In the genomic region with DNA sequence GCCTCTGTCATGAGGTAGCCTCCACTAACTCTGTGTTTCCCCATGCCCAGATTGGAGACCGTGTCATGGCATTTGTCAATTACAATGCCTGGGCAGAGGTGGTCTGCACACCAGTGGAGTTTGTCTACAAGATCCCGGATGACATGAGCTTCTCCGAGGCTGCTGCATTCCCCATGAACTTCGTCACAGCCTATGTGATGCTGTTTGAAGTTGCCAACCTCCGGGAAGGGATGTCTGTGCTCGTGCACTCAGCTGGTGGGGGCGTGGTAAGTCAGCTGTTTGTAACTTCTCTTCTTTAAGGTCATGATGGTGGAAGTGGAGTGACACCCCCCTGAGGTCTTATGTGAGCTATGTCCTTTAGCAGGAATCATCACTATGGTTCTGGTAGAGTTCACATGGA, we compare ENCODE assay signal across 17 cellular contexts. TPM values are rescaled to one million over a fixed set of nuclear protein-coding genes. Genes with fewer than 3 reads are reported as not detected.
DNase-seq lines count a peak whose midpoint lies in the region; ATAC-seq and TF ChIP-seq lines count a peak whose summit lies in the region.
"Had no signal": no experiment of that assay in that cellular context is flagged by ENCODE, and none has a peak within 500 bp of the region (broad histone marks: within the 10 kb centered on the region; RNA-seq: fewer than 3 reads in every experiment).

No MANE protein-coding gene starts in this region.

- H3K23me2 ChIP-seq in H9 (ENCODE audit: insufficient read length, low read depth, low read length, poor library complexity, severe bottlenecking) = no peaks in the 10 kb centered on the region

- in situ Hi-C loops in SK-MEL-5 (cut with HindIII; ENCODE audit: low pct_unique_long_range_greater_than_20kb, low sequenced_read_pairs) = no loop called here

- POLR2A ChIA-PET in CD4-positive, alpha-beta memory T cell (lab: Charles Lee; ENCODE audit: partially characterized antibody) = no interaction called here

- no peak overlapping the region for H2BK12ac ChIP-seq in H9 (ENCODE audit: insufficient read length, low read depth, low read length)
- no peak overlapping the region for H2BK12ac ChIP-seq in neuronal stem cell (ENCODE audit: low read length)

- H3T11ph ChIP-seq in H9 (ENCODE audit: low read length) = no peak overlapping the region

- H3K18ac ChIP-seq in H9 (ENCODE audit: insufficient read length, low read depth, low read length) (no peak overlapping the region), neuronal stem cell (ENCODE audit: low read length) (no peak overlapping the region)

- H3K36me3 Mint-ChIP-seq in H9 (ENCODE audit: insufficient read depth in 1 of 3, low read depth in 3 of 3) = peaks cover 19 to 57% (median 25%) of the 10 kb centered on the region in 3 experiments; a peak in 6 of 7 replicates
- no peaks in the 10 kb centered on the region for H3K36me3 Mint-ChIP-seq in activated T-cell treated with anti-CD3 and anti-CD28 coated beads, Interleukin-2, amount 50 U/mL, for 4 hours (ENCODE audit: insufficient read depth)
- H3K36me3 Mint-ChIP-seq in CD4-positive, alpha-beta memory T cell = no peaks in the 10 kb centered on the region
- H3K36me3 Mint-ChIP-seq: CD8-positive, alpha-beta T cell had no signal

- H3K27me3 Mint-ChIP-seq in H9 (ENCODE audit: low read depth) = no peaks in the 10 kb centered on the region
- H3K27me3 Mint-ChIP-seq in activated T-cell treated with anti-CD3 and anti-CD28 coated beads, Interleukin-2, amount 50 U/mL, for 4 hours (ENCODE audit: low read depth) = peaks cover 11% of the 10 kb centered on the region
- peaks cover 9 to 10% of the 10 kb centered on the region in 2 donors for H3K27me3 Mint-ChIP-seq in CD4-positive, alpha-beta memory T cell

- H2BK120ac ChIP-seq in H9 (ENCODE audit: low read depth, low read length, poor library complexity, severe bottlenecking) (no peak overlapping the region), neuronal stem cell (ENCODE audit: low read depth, low read length) (no peak overlapping the region)

- no peak for DNase-seq in H9
- DNase-seq in SK-MEL-5 (ENCODE audit: low read depth, low spot score) = peak; percentile 9
- DNase-seq in neuronal stem cell (ENCODE audit: low spot score) = no peak
- DNase-seq in activated T-cell treated with anti-CD3 and anti-CD28 coated beads, Interleukin-2, amount 50 U/mL, for 4 hours = no peak
- no peak for DNase-seq in CD4-positive, alpha-beta memory T cell
- DNase-seq: C1 segment of cervical spinal cord; Caco-2; CD8-positive, alpha-beta T cell; DMS153; DND-41; GDM1; HFFc6 had no signal

- ATAC-seq in HG02763 (IDR thresholded peaks at IDR 0.05; ENCODE audit: unreplicated experiment) = no peak
- no peak for ATAC-seq in activated T-cell treated with anti-CD3 and anti-CD28 coated beads, Interleukin-2, amount 50 U/mL, for 4 hours
- ATAC-seq: CD8-positive, alpha-beta T cell; GM12878; GM23338 had no signal

- peaks cover 5 to 20% of the 10 kb centered on the region in 2 donors for H3K36me3 ChIP-seq in neuronal stem cell (replicated peaks in 1 of 2; ENCODE audit: control insufficient read depth in 2 of 2, insufficient read depth in 2 of 2, low read length in 2 of 2)
- H3K36me3 ChIP-seq in CD4-positive, alpha-beta memory T cell (ENCODE audit: insufficient read depth, low read length) = no peaks in the 10 kb centered on the region
- H3K36me3 ChIP-seq: HAP-1 had no signal

- H3K27me3 ChIP-seq in H9 (ENCODE audit: insufficient read depth, low read length) (no peaks in the 10 kb centered on the region), neuronal stem cell (ENCODE audit: control insufficient read depth in 3 of 3, insufficient read depth in 3 of 3, low read depth in 1 of 3, low read length in 3 of 3) (no peaks in the 10 kb centered on the region)
- no peaks in the 10 kb centered on the region for H3K27me3 ChIP-seq in CD4-positive, alpha-beta memory T cell (ENCODE audit: insufficient read depth, low read length)

- H3K14ac ChIP-seq in H9 (ENCODE audit: insufficient read depth, low read length) (no peak overlapping the region), neuronal stem cell (ENCODE audit: low read length) (no peak overlapping the region)

- CTCF ChIA-PET in CD4-positive, alpha-beta memory T cell (lab: Charles Lee; ENCODE audit: partially characterized antibody) = no interaction called here

- H3K9me3 Mint-ChIP-seq in H9 = no peaks in the 10 kb centered on the region
- no peaks in the 10 kb centered on the region for H3K9me3 Mint-ChIP-seq in activated T-cell treated with anti-CD3 and anti-CD28 coated beads, Interleukin-2, amount 50 U/mL, for 4 hours
- H3K9me3 Mint-ChIP-seq in CD4-positive, alpha-beta memory T cell = no peaks in the 10 kb centered on the region
- H3K9me3 Mint-ChIP-seq: CD8-positive, alpha-beta T cell; GM23338 had no signal

- H2BK20ac ChIP-seq in H9 (ENCODE audit: low read depth, low read length, poor library complexity, severe bottlenecking) = no peak overlapping the region

- intact Hi-C loops in CD4-positive, alpha-beta memory T cell (cut with micrococcal nuclease) = no loop called here

- H3K4me2 ChIP-seq in H9 (ENCODE audit: insufficient read depth, insufficient read length, low read length) (no peak overlapping the region), neuronal stem cell (ENCODE audit: insufficient read depth, low read length, poor library complexity, severe bottlenecking) (no peak overlapping the region)
- H3K4me2 ChIP-seq: GM23338 had no signal

- H3K9me3 ChIP-seq in H9 (ENCODE audit: control insufficient read depth, low read depth, low read length) (no peaks in the 10 kb centered on the region), neuronal stem cell (replicated peaks in 1 of 2; ENCODE audit: control insufficient read depth in 2 of 2, insufficient read depth in 1 of 2, low read depth in 1 of 2, low read length in 2 of 2) (no peaks in the 10 kb centered on the region)
- H3K9me3 ChIP-seq in CD4-positive, alpha-beta memory T cell (ENCODE audit: control insufficient read depth in 1 of 2, low read length in 2 of 2) = no peaks in the 10 kb centered on the region
- H3K9me3 ChIP-seq: Caco-2, HAP-1 had no signal

- no peak for TF ChIP-seq CTCF in H9 (conservative IDR thresholded peaks at IDR 0.05)

- no peak overlapping the region for H3K27ac ChIP-seq in H9 (ENCODE audit: insufficient read length, low read depth, low read length)
- no peak overlapping the region for H3K27ac ChIP-seq in neuronal stem cell (replicated peaks; ENCODE audit: low read length)
- H3K27ac ChIP-seq in CD4-positive, alpha-beta memory T cell (ENCODE audit: low read depth, low read length) = no peak overlapping the region

- H2AFZ ChIP-seq in H9 (ENCODE audit: low read length) (no peak overlapping the region), neuronal stem cell (ENCODE audit: low read length) (no peak overlapping the region)
- H2AFZ ChIP-seq: GM23338 had no signal

- H4K91ac ChIP-seq in H9 (ENCODE audit: insufficient read length, low read depth, low read length) = no peak overlapping the region
- H4K91ac ChIP-seq in neuronal stem cell (ENCODE audit: low read depth, low read length, poor library complexity) = no peak overlapping the region

- peak overlapping the region in 2 of 3 experiments; percentile 68 to 94; a peak in 2 of 7 replicates for H3K27ac Mint-ChIP-seq in H9
- H3K27ac Mint-ChIP-seq in CD4-positive, alpha-beta memory T cell = no peak overlapping the region
- H3K27ac Mint-ChIP-seq: CD8-positive, alpha-beta T cell; GM23338; HFFc6 had no signal

- no peak overlapping the region for H3K4me3 Mint-ChIP-seq in H9
- no peak overlapping the region for H3K4me3 Mint-ChIP-seq in activated T-cell treated with anti-CD3 and anti-CD28 coated beads, Interleukin-2, amount 50 U/mL, for 4 hours
- H3K4me3 Mint-ChIP-seq in CD4-positive, alpha-beta memory T cell = peak overlapping the region in 1 of 8 donors; percentile 63
- H3K4me3 Mint-ChIP-seq: CD8-positive, alpha-beta T cell; GM23338; HFFc6 had no signal

- peaks cover 7 to 9% of the 10 kb centered on the region in 2 experiments for H3K4me1 Mint-ChIP-seq in H9
- no peaks in the 10 kb centered on the region for H3K4me1 Mint-ChIP-seq in activated T-cell treated with anti-CD3 and anti-CD28 coated beads, Interleukin-2, amount 50 U/mL, for 4 hours (ENCODE audit: low read depth)
- no peaks in the 10 kb centered on the region for H3K4me1 Mint-ChIP-seq in CD4-positive, alpha-beta memory T cell

- H3K9ac ChIP-seq in H9 (ENCODE audit: extremely low read depth, insufficient read length, low read length) (no peak overlapping the region), neuronal stem cell (ENCODE audit: low read depth, low read length, poor library complexity) (no peak overlapping the region)

- no peak overlapping the region for H2BK15ac ChIP-seq in H9 (ENCODE audit: low read depth, low read length)
- H2BK15ac ChIP-seq in neuronal stem cell (ENCODE audit: low read length) = no peak overlapping the region

- H4K5ac ChIP-seq in H9 (ENCODE audit: insufficient read length, low read depth, low read length) = no peak overlapping the region

- no peak overlapping the region for H2AK5ac ChIP-seq in H9 (ENCODE audit: insufficient read length, low read length)
- no peak overlapping the region for H2AK5ac ChIP-seq in neuronal stem cell (ENCODE audit: low read depth, low read length)

- H2BK5ac ChIP-seq in H9 (ENCODE audit: insufficient read length, low read length) (no peak overlapping the region), neuronal stem cell (ENCODE audit: low read length) (no peak overlapping the region)

- no peak overlapping the region for H3K23ac ChIP-seq in H9 (ENCODE audit: insufficient read length, low read depth, low read length)
- peak overlapping the region; percentile 28 for H3K23ac ChIP-seq in neuronal stem cell (ENCODE audit: low read depth, low read length, poor library complexity)

- H4K8ac ChIP-seq in H9 (replicated peaks; ENCODE audit: insufficient read length, low read depth, low read length) (no peak overlapping the region), neuronal stem cell (ENCODE audit: low read depth, low read length) (no peak overlapping the region)

- no peaks in the 10 kb centered on the region for H4K20me1 ChIP-seq in H9 (ENCODE audit: control insufficient read depth, insufficient read depth, insufficient read length)

- H3K79me1 ChIP-seq in H9 (ENCODE audit: insufficient read depth, low read depth, low read length, poor library complexity, severe bottlenecking) (no peaks in the 10 kb centered on the region), neuronal stem cell (ENCODE audit: low read depth, low read length) (no peaks in the 10 kb centered on the region)

- H3K79me2 ChIP-seq in H9 (ENCODE audit: insufficient read depth, low read length) = no peaks in the 10 kb centered on the region

- H3K4me1 ChIP-seq in H9 (ENCODE audit: insufficient read depth, low read length) = no peaks in the 10 kb centered on the region
- peaks cover 6 to 11% of the 10 kb centered on the region in 2 donors for H3K4me1 ChIP-seq in neuronal stem cell (ENCODE audit: control insufficient read depth in 2 of 2, insufficient read depth in 1 of 2, low read depth in 1 of 2, low read length in 2 of 2)
- H3K4me1 ChIP-seq in CD4-positive, alpha-beta memory T cell (ENCODE audit: insufficient read depth, low read length) = no peaks in the 10 kb centered on the region
- H3K4me1 ChIP-seq: Caco-2, HAP-1 had no signal

- H3K4ac ChIP-seq in H9 (ENCODE audit: low read depth, low read length) (no peak overlapping the region), neuronal stem cell (ENCODE audit: low read length) (no peak overlapping the region)

- no CpG with 5 or more reads among the region's 7 CpGs for WGBS in H9 (ENCODE audit: extremely low coverage, insufficient read length, low lambda C conversion rate)
- no CpG with 5 or more reads among the region's 7 CpGs for WGBS in neuronal stem cell (ENCODE audit: extremely low coverage in 2 of 2, insufficient read length in 2 of 2, insufficient replicate concordance in 1 of 2), 2 donors

- no peak overlapping the region for H3K56ac ChIP-seq in H9 (ENCODE audit: insufficient read length, low read depth, low read length)

- H3K4me3 ChIP-seq in neuronal stem cell (ENCODE audit: low read length in 2 of 2) = no peak overlapping the region
- H3K4me3 ChIP-seq in CD4-positive, alpha-beta memory T cell (ENCODE audit: low read length in 2 of 2) = no peak overlapping the region
- H3K4me3 ChIP-seq: GM12878, GM23338, HAP-1 had no signal

RNA-seq across cellular contexts. Expression of gene VAT1L, which starts 36.8 kb away (rescaled TPM):
- total RNA-seq in H9 (2021) = 33.8 and 34.1 TPM in 2 replicates
- not detected in 2 replicates for total RNA-seq in SK-MEL-5 (2014; rRNA removed; shearing (Covaris generic))
- not detected in 2 replicates for polyA plus RNA-seq in SK-MEL-5 (2015; cell fraction: cytosol; rRNA removed)
- not detected in 2 replicates for polyA plus RNA-seq in SK-MEL-5 (2015; cell fraction: nucleus; rRNA removed)
- polyA plus RNA-seq in neuronal stem cell (2013, experiment 1 of 2) = 31.2 TPM
- polyA plus RNA-seq in neuronal stem cell (2013, experiment 2 of 2) = 31.9 TPM
- under 1 TPM; 0.08 to 0.22 (median 0.11) TPM for total RNA-seq in activated T-cell treated with anti-CD3 and anti-CD28 coated beads, Interleukin-2, amount 50 U/mL, for 4 hours
- not detected for total RNA-seq in CD4-positive, alpha-beta memory T cell
- polyA plus RNA-seq in CD4-positive, alpha-beta memory T cell = not detected
- total RNA-seq: A172; Caco-2; CD8-positive, alpha-beta T cell; HFFc6 had no signal

Comparison
In these comparisons a context has a peak if more than half of its experiments do, and no peak if none do; other contexts are left out.
1. H3K27ac Mint-ChIP-seq: peak in H9 (2 of 3); none in CD4-positive, alpha-beta memory T cell (0 of 7).
2. RNA of gene VAT1L, which starts 36.8 kb away (total RNA-seq): 33.8 to 34.1 TPM in H9; 0.08 to 0.22 TPM in activated T-cell treated with anti-CD3 and anti-CD28 coated beads, Interleukin-2, amount 50 U/mL, for 4 hours, not detected in SK-MEL-5 and not detected in CD4-positive, alpha-beta memory T cell; every median in the first group is over 10 times any median in the second.